23 cellular contexts compared by ENCODE assay signal in the genomic region with DNA sequence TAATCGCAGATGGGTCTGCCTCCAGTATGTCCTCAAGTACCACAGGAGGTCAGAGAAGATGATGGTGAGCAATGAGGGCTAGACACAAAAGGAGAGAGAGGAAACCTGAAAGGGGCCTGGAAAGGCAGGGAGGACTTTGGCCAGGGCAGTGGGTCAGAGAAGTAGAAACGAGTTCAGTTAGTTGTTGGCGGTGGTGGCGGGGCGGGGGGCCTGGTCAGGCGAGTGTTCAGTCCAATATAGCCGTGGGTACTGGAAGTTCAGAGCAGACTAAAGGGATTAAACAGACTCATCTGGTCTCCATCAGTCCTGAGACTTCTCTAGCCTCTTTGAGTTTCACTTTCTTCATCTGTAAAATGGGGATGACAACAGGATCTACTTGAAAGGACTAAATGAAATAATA.
"Had no signal": no experiment of that assay in that cellular context is flagged by ENCODE, and none has a peak within 500 bp of the region (broad histone marks: within the 10 kb centered on the region; RNA-seq: fewer than 3 reads in every experiment).

No MANE protein-coding gene starts in this region.

- H3K27me3 ChIP-seq: brain microvascular endothelial cell, gastroesophageal sphincter, heart right ventricle, neutrophil, sigmoid colon, spleen, tibial nerve had no signal

- H3K4me3 ChIP-seq: gastroesophageal sphincter, heart right ventricle, sigmoid colon, spleen, tibial nerve had no signal

- H3K4me3 Mint-ChIP-seq: activated naive CD8-positive, alpha-beta T cell treated with anti-CD3 and anti-CD28 coated beads, Interleukin-2, amount 10 ng/mL, durations not matched to agents 7 days and 5 days; activated T-helper 17 cell treated with anti-CD3 and anti-CD28 coated beads, Interleukin-2, amount 50 U/mL, for 72 hours; central memory CD8-positive, alpha-beta T cell; memory B cell; naive thymus-derived CD4-positive, alpha-beta T cell; T-helper 1 cell treated with Interleukin-12 subunit alpha and Interleukin-12 subunit beta and Interleukin-4 antibody, amounts not matched to agents 30 μg/mL and 1 μg/mL, for 36 hours had no signal

- H3K36me3 ChIP-seq: brain microvascular endothelial cell, gastroesophageal sphincter, heart right ventricle, neutrophil, sigmoid colon, spleen, tibial nerve, WERI-Rb-1 had no signal

- DNase-seq: activated CD4-positive, alpha-beta T cell treated with anti-CD3 and anti-CD28 coated beads, Interleukin-2, amount 50 U/mL, for 4 hours; activated naive CD4-positive, alpha-beta T cell treated with Interleukin-2 at 50 U/mL for 16 hours; activated naive CD8-positive, alpha-beta T cell treated with anti-CD3 and anti-CD28 coated beads, Interleukin-2, amount 10 ng/mL, durations not matched to agents 7 days and 5 days; activated T-cell treated with anti-CD3 and anti-CD28 coated beads for 4 hours; amygdala; brain microvascular endothelial cell; cortex of kidney; effector CD4-positive, alpha-beta T cell; heart right ventricle; kidney glomerular epithelial cell; naive thymus-derived CD4-positive, alpha-beta T cell; sigmoid colon; spleen; stimulated activated naive CD4-positive, alpha-beta T cell; WERI-Rb-1 had no signal

- H3K9me3 Mint-ChIP-seq: activated naive CD8-positive, alpha-beta T cell treated with anti-CD3 and anti-CD28 coated beads, Interleukin-2, amount 10 ng/mL, durations not matched to agents 7 days and 5 days; activated T-helper 17 cell treated with anti-CD3 and anti-CD28 coated beads, Interleukin-2, amount 50 U/mL, for 72 hours; central memory CD8-positive, alpha-beta T cell; memory B cell; T-helper 1 cell treated with Interleukin-12 subunit alpha and Interleukin-12 subunit beta and Interleukin-4 antibody, amounts not matched to agents 30 μg/mL and 1 μg/mL, for 36 hours had no signal

- H3K27ac Mint-ChIP-seq: activated naive CD8-positive, alpha-beta T cell treated with anti-CD3 and anti-CD28 coated beads, Interleukin-2, amount 10 ng/mL, durations not matched to agents 7 days and 5 days; activated T-helper 17 cell treated with anti-CD3 and anti-CD28 coated beads, Interleukin-2, amount 50 U/mL, for 72 hours; memory B cell; T-helper 1 cell treated with Interleukin-12 subunit alpha and Interleukin-12 subunit beta and Interleukin-4 antibody, amounts not matched to agents 30 μg/mL and 1 μg/mL, for 36 hours had no signal

- H3K9me3 ChIP-seq: gastroesophageal sphincter, heart right ventricle, neutrophil, sigmoid colon, spleen, tibial nerve had no signal

- ATAC-seq: activated T-helper 17 cell treated with anti-CD3 and anti-CD28 coated beads, Interleukin-2, amount 50 U/mL, for 72 hours; esophagus mucosa; gastroesophageal sphincter; heart right ventricle; naive thymus-derived CD4-positive, alpha-beta T cell had no signal

- H3K27me3 Mint-ChIP-seq: activated naive CD8-positive, alpha-beta T cell treated with anti-CD3 and anti-CD28 coated beads, Interleukin-2, amount 10 ng/mL, durations not matched to agents 7 days and 5 days; activated T-helper 17 cell treated with anti-CD3 and anti-CD28 coated beads, Interleukin-2, amount 50 U/mL, for 72 hours; central memory CD8-positive, alpha-beta T cell; memory B cell; naive thymus-derived CD4-positive, alpha-beta T cell had no signal

- H3K27ac ChIP-seq: brain microvascular endothelial cell, neutrophil, WERI-Rb-1 had no signal
